Comparison of ENCODE assay signal across 23 cellular contexts in the genomic region with DNA sequence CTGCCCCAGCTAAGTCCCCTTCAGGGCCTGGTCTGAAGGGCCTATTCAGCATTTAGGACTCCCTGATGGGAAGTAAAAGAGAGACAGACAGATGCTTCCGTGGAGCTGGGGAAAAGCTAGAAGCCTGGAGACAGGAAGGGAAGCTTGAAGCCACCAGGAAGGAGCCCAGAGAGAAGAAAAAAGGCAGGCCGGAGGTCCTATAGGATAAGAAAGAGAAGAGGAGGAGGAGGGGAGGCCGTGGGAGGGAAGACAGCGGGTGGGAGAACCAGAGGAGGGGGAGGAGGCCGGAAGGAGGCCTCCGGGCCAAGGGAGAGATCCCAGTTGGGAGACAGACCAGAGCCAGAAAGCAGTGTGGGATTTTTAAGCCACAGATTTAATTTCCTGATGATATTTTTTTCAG.
DNase-seq lines count a peak whose midpoint lies in the region; ATAC-seq and TF ChIP-seq lines count a peak whose summit lies in the region.
"Had no signal": no experiment of that assay in that cellular context is flagged by ENCODE, and none has a peak within 500 bp of the region (broad histone marks: within the 10 kb centered on the region; RNA-seq: fewer than 3 reads in every experiment).

No MANE protein-coding gene starts in this region.

- H3K9me3 ChIP-seq in mesodermal cell (ENCODE audit: control insufficient read depth, low read length) (peaks cover 8% of the 10 kb centered on the region), tibial nerve (peaks cover 0 to 4% (median 0%) of the 10 kb centered on the region in 4 donors)
- H3K9me3 ChIP-seq in CD4-positive, alpha-beta memory T cell (ENCODE audit: control insufficient read depth in 1 of 2, low read length in 2 of 2), result no peaks in the 10 kb centered on the region
- H3K9me3 ChIP-seq: adrenal gland, BLaER1, MG63, pancreas had no signal

- no peak for TF ChIP-seq POLR2A in tibial nerve (IDR thresholded peaks at IDR 0.05)

- no peaks in the 10 kb centered on the region for H3K27me3 ChIP-seq in tibial nerve
- H3K27me3 ChIP-seq in CD4-positive, alpha-beta memory T cell (ENCODE audit: insufficient read depth, low read length), result no peaks in the 10 kb centered on the region
- H3K27me3 ChIP-seq: adrenal gland, BLaER1, MG63, pancreas had no signal

- peaks cover 6% of the 10 kb centered on the region for H3K36me3 Mint-ChIP-seq in glutamatergic neuron (ENCODE audit: unreplicated experiment)
- H3K36me3 Mint-ChIP-seq in CD4-positive, alpha-beta memory T cell, result no peaks in the 10 kb centered on the region

- no peak for ATAC-seq in GM18868 (IDR thresholded peaks at IDR 0.05; ENCODE audit: unreplicated experiment)

- peaks cover 19% of the 10 kb centered on the region for H3K27me3 Mint-ChIP-seq in glutamatergic neuron (ENCODE audit: unreplicated experiment)
- H3K27me3 Mint-ChIP-seq in CD4-positive, alpha-beta memory T cell, result peaks cover 3 to 4% of the 10 kb centered on the region in 2 donors

- H3K4me3 Mint-ChIP-seq in glutamatergic neuron (ENCODE audit: unreplicated experiment), result peak overlapping the region; percentile 13
- H3K4me3 Mint-ChIP-seq in CD4-positive, alpha-beta memory T cell, result no peak overlapping the region
- H3K4me3 Mint-ChIP-seq: activated CD4-positive, alpha-beta T cell treated with anti-CD3 and anti-CD28 coated beads, Interleukin-2, amount 10 ng/mL, durations not matched to agents 24 days and 14 days had no signal

- H3K27ac ChIP-seq in mesodermal cell (ENCODE audit: low read depth, low read length, severe bottlenecking) (peak overlapping the region; percentile 65), tibial nerve (peak overlapping the region in 3 of 4 donors; percentile 30 to 88 (median 80))
- H3K27ac ChIP-seq in CD4-positive, alpha-beta memory T cell (ENCODE audit: low read depth, low read length), result no peak overlapping the region
- H3K27ac ChIP-seq: BLaER1, pancreas had no signal

- intact Hi-C loops in CD4-positive, alpha-beta memory T cell (cut with micrococcal nuclease), result no loop called here

- no peak overlapping the region for H3K4me3 ChIP-seq in mesodermal cell (ENCODE audit: extremely low read depth, insufficient read depth, low read length, poor library complexity, severe bottlenecking)
- H3K4me3 ChIP-seq in tibial nerve, result no peak overlapping the region
- H3K4me3 ChIP-seq in foreskin fibroblast (ENCODE audit: low read depth in 1 of 2, low read length in 2 of 2), result no peak overlapping the region
- no peak overlapping the region for H3K4me3 ChIP-seq in CD4-positive, alpha-beta memory T cell (ENCODE audit: low read length in 2 of 2)
- H3K4me3 ChIP-seq: adrenal gland, BLaER1, MG63, pancreas, skin epidermis had no signal

- 16 to 25% methylated on average over 4 to 6 of the region's 6 CpGs for WGBS in mesodermal cell (ENCODE audit: insufficient coverage in 2 of 2), 2 experiments
- 17 to 26% methylated on average over 6 of the region's 6 CpGs for WGBS in tibial nerve, 2 donors

- POLR2A ChIA-PET in CD4-positive, alpha-beta memory T cell (lab: Charles Lee; ENCODE audit: partially characterized antibody), result no interaction called here

- no peak for TF ChIP-seq CTCF in glutamatergic neuron (IDR thresholded peaks at IDR 0.05; ENCODE audit: partially characterized antibody, unreplicated experiment)
- TF ChIP-seq CTCF in tibial nerve (IDR thresholded peaks at IDR 0.05), result no peak
- TF ChIP-seq CTCF in foreskin fibroblast (IDR thresholded peaks at IDR 0.05; ENCODE audit: low read depth, low read length), result no peak

- H3K36me3 ChIP-seq in mesodermal cell (ENCODE audit: control insufficient read depth, insufficient read depth, low read length) (no peaks in the 10 kb centered on the region), tibial nerve (no peaks in the 10 kb centered on the region)
- H3K36me3 ChIP-seq in CD4-positive, alpha-beta memory T cell (ENCODE audit: insufficient read depth, low read length), result no peaks in the 10 kb centered on the region
- H3K36me3 ChIP-seq: adrenal gland, BLaER1, MG63, pancreas had no signal

- H3K4me1 ChIP-seq in mesodermal cell (ENCODE audit: control insufficient read depth, insufficient read depth, low read length, poor library complexity, severe bottlenecking) (peaks cover 40% of the 10 kb centered on the region), tibial nerve (peaks cover 0 to 72% (median 13%) of the 10 kb centered on the region in 4 donors)
- no peaks in the 10 kb centered on the region for H3K4me1 ChIP-seq in CD4-positive, alpha-beta memory T cell (ENCODE audit: insufficient read depth, low read length)
- H3K4me1 ChIP-seq: pancreas had no signal

- DNase-seq in amniotic epithelial cell (ENCODE audit: low read depth) (peak; percentile 64), glutamatergic neuron (no peak), tibial nerve (ENCODE audit: low spot score in 2 of 2) (no peak), foreskin fibroblast (no peak), DMS153 (lab: John Stamatoyannopoulos, UW) (no peak)
- DNase-seq in CD4-positive, alpha-beta memory T cell, result no peak
- DNase-seq: activated CD4-positive, alpha-beta T cell treated with anti-CD3 and anti-CD28 coated beads, Interleukin-2, amount 10 ng/mL, durations not matched to agents 24 days and 14 days; activated CD8-positive, alpha-beta memory T cell treated with anti-CD3 and anti-CD28 coated beads, Interleukin-2, amount 50 U/mL, for 4 hours; activated gamma-delta T cell; adrenal gland; cerebellar nuclear complex; IMR-90; MG63; NCI-H187; NCI-H446; pancreas; RPMI8226; stimulated activated CD8-positive, alpha-beta memory T cell treated with anti-CD3 and anti-CD28 coated beads, Interleukin-4, amount 100 ng/mL, for 48 hours; SW 1271 had no signal

- H3K27ac Mint-ChIP-seq in glutamatergic neuron (ENCODE audit: unreplicated experiment), result peak overlapping the region; percentile 98
- H3K27ac Mint-ChIP-seq in CD4-positive, alpha-beta memory T cell, result no peak overlapping the region
- H3K27ac Mint-ChIP-seq: activated CD4-positive, alpha-beta T cell treated with anti-CD3 and anti-CD28 coated beads, Interleukin-2, amount 10 ng/mL, durations not matched to agents 24 days and 14 days had no signal

- CTCF ChIA-PET in CD4-positive, alpha-beta memory T cell (lab: Charles Lee; ENCODE audit: partially characterized antibody), result interaction anchor here (1.1 kb wide), 1 partner anchor 70 kb away, joined by 3 read pairs; no protein-coding TSS in a partner anchor

- peaks cover 74% of the 10 kb centered on the region for H3K4me1 Mint-ChIP-seq in glutamatergic neuron (ENCODE audit: low read depth, unreplicated experiment)
- H3K4me1 Mint-ChIP-seq in CD4-positive, alpha-beta memory T cell, result peaks cover 0 to 5% (median under 1%) of the 10 kb centered on the region in 4 donors
- H3K4me1 Mint-ChIP-seq: activated CD4-positive, alpha-beta T cell treated with anti-CD3 and anti-CD28 coated beads, Interleukin-2, amount 10 ng/mL, durations not matched to agents 24 days and 14 days had no signal

- no peak for TF ChIP-seq EP300 in tibial nerve (IDR thresholded peaks at IDR 0.05)

- peaks cover 34% of the 10 kb centered on the region for H3K9me3 Mint-ChIP-seq in glutamatergic neuron (ENCODE audit: unreplicated experiment)
- H3K9me3 Mint-ChIP-seq in CD4-positive, alpha-beta memory T cell, result no peaks in the 10 kb centered on the region
- H3K9me3 Mint-ChIP-seq: activated CD4-positive, alpha-beta T cell treated with anti-CD3 and anti-CD28 coated beads, Interleukin-2, amount 10 ng/mL, durations not matched to agents 24 days and 14 days had no signal
